1 cellular context compared by ENCODE assay signal in the genomic region with DNA sequence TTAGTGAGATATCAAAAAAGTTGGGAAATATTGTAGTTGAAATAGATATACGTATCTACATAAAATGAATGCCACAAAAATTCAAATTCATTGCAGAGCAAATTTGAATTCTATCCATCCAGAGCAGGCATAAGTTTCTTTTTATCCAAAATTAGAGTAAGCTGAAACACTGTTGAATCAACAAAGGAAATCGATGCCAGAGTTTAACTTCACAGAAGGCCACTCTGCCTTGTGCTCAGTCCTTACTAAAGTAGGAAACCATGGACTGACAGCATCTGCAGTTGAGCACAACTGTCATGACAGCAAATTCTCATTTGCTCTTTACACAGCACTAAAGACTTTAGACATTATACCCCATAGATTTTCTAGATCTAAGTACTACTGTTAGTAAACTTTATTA.
TF ChIP-seq lines count a peak whose summit lies in the region.

No MANE protein-coding gene starts in this region.

TF ChIP-seq in A549, 52 proteins besides CTCF, POLR2A, EP300 and RAD21 (continued from another document):
- TF ChIP-seq USF2 (IDR thresholded peaks at IDR 0.05) (no peak), FOSL2 (IDR thresholded peaks at IDR 0.05) (no peak), FOSL2 (CRISPR knock-in tag; IDR thresholded peaks at IDR 0.05) (no peak)
